Comparison of ENCODE assay signal across 31 cellular contexts in the genomic region with DNA sequence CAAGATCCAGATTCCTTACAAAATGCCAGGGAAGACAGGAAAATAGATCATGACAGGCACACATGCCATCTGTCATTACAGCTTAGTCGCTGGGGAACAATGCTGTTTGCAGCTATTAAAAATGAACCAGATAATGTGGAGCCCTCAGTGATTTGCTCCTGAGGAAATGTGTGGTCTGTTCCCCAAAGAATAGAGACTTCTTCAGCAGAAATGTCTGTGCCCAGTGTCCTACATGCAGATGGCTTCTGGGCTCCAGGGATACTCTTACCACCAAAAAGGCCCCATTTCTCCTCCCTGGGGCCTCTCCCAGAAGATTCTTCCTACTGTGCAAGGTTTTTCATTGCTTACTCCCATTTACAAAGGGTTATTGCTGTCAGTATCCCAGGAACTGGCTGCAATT.
"Had no signal": no experiment of that assay in that cellular context is flagged by ENCODE, and none has a peak within 500 bp of the region (broad histone marks: within the 10 kb centered on the region; RNA-seq: fewer than 3 reads in every experiment).

No MANE protein-coding gene starts in this region.

- H3K4me3 Mint-ChIP-seq: naive thymus-derived CD4-positive, alpha-beta T cell; natural killer cell; nephron; neural crest cell; stimulated activated memory B cell treated with anti-CD40 and anti-IgM and Interleukin-4, amounts not matched to agents 10 μg/mL and 1 μg/mL and 100 μg/mL, for 72 hours; stimulated activated naive CD8-positive, alpha-beta T cell treated with anti-CD3 and anti-CD28 coated beads, Interleukin-15, amount 100 ng/mL, for 72 hours; type B pancreatic cell had no signal

- H3K27ac ChIP-seq: neutrophil, pancreas, prostate gland, right lobe of liver, sigmoid colon, skin epidermis, spleen, suprapubic skin, testis, tibial artery, transverse colon, upper lobe of right lung, vagina had no signal

- H3K27ac Mint-ChIP-seq: naive thymus-derived CD4-positive, alpha-beta T cell; natural killer cell; nephron; stimulated activated memory B cell treated with anti-CD40 and anti-IgM and Interleukin-4, amounts not matched to agents 10 μg/mL and 1 μg/mL and 100 μg/mL, for 72 hours; type B pancreatic cell had no signal

- H3K4me3 ChIP-seq: pancreas, prostate gland, right lobe of liver, sigmoid colon, skin epidermis, smooth muscle cell, spleen, suprapubic skin, testis, tibial artery, transverse colon, upper lobe of right lung, vagina had no signal

- DNase-seq: naive thymus-derived CD4-positive, alpha-beta T cell; natural killer cell; nucleus accumbens; pancreas; right cardiac atrium; right lobe of liver; sigmoid colon; spleen; stimulated activated CD4-positive, alpha-beta T cell treated with anti-CD3 and anti-CD28 coated beads, Interleukin-12 subunit alpha, Interleukin-12 subunit beta, amount 100 ng/mL, for 4 hours; stimulated activated CD4-positive, alpha-beta T cell treated with anti-CD3 and anti-CD28 coated beads, Interleukin-1b, Interleukin-23, amount 100 ng/mL, for 48 hours; stimulated activated CD4-positive, alpha-beta T cell treated with anti-CD3 and anti-CD28 coated beads, Interleukin-4, amount 100 ng/mL, for 1 hour; stimulated activated CD4-positive, alpha-beta T cell treated with anti-CD3 and anti-CD28 coated beads, Interleukin-4, amount 100 ng/mL, for 4 hours; stimulated activated CD8-positive, alpha-beta memory T cell treated with anti-CD3 and anti-CD28 coated beads, Interleukin-4, amount 100 ng/mL, for 48 hours; stimulated activated naive CD4-positive, alpha-beta T cell; stimulated activated naive CD8-positive, alpha-beta T cell treated with anti-CD3 and anti-CD28 coated beads, Interleukin-15, amount 100 ng/mL, for 72 hours; stimulated activated naive CD8-positive, alpha-beta T cell treated with anti-CD3 and anti-CD28 coated beads, Interleukin-15, Interleukin-2, amounts not matched to agents 100 U/mL and 50 U/mL, for 24 hours; substantia nigra; testis; tibial artery; transverse colon; upper lobe of right lung had no signal

- H3K27me3 ChIP-seq: neutrophil, right lobe of liver, sigmoid colon, spleen, suprapubic skin, testis, tibial artery, transverse colon, upper lobe of right lung, vagina had no signal

- H3K4me1 ChIP-seq: pancreas, prostate gland, right lobe of liver, spleen, suprapubic skin, testis, tibial artery, transverse colon, upper lobe of right lung, vagina had no signal

- H3K36me3 ChIP-seq: neutrophil, pancreas, prostate gland, right lobe of liver, sigmoid colon, spleen, suprapubic skin, tibial artery, transverse colon, upper lobe of right lung, vagina had no signal

- H3K9me3 ChIP-seq: neutrophil, pancreas, prostate gland, right lobe of liver, sigmoid colon, suprapubic skin, testis, tibial artery, transverse colon, upper lobe of right lung, vagina had no signal

- H3K4me2 ChIP-seq: smooth muscle cell had no signal

- H3K4me1 Mint-ChIP-seq: natural killer cell; nephron; neural crest cell; stimulated activated memory B cell treated with anti-CD40 and anti-IgM and Interleukin-4, amounts not matched to agents 10 μg/mL and 1 μg/mL and 100 μg/mL, for 72 hours; stimulated activated naive CD8-positive, alpha-beta T cell treated with anti-CD3 and anti-CD28 coated beads, Interleukin-15, amount 100 ng/mL, for 72 hours had no signal

- H3K36me3 Mint-ChIP-seq: natural killer cell; stimulated activated memory B cell treated with anti-CD40 and anti-IgM and Interleukin-4, amounts not matched to agents 10 μg/mL and 1 μg/mL and 100 μg/mL, for 72 hours; type B pancreatic cell had no signal

- H3K9me3 Mint-ChIP-seq: nephron; neural crest cell; stimulated activated memory B cell treated with anti-CD40 and anti-IgM and Interleukin-4, amounts not matched to agents 10 μg/mL and 1 μg/mL and 100 μg/mL, for 72 hours; stimulated activated naive CD8-positive, alpha-beta T cell treated with anti-CD3 and anti-CD28 coated beads, Interleukin-15, amount 100 ng/mL, for 72 hours had no signal

- FAIRE-seq: pancreas had no signal

- H3K27me3 Mint-ChIP-seq: naive thymus-derived CD4-positive, alpha-beta T cell; stimulated activated memory B cell treated with anti-CD40 and anti-IgM and Interleukin-4, amounts not matched to agents 10 μg/mL and 1 μg/mL and 100 μg/mL, for 72 hours; stimulated activated naive CD8-positive, alpha-beta T cell treated with anti-CD3 and anti-CD28 coated beads, Interleukin-15, amount 100 ng/mL, for 72 hours had no signal
